7 cellular contexts compared by ENCODE assay signal in the genomic region with DNA sequence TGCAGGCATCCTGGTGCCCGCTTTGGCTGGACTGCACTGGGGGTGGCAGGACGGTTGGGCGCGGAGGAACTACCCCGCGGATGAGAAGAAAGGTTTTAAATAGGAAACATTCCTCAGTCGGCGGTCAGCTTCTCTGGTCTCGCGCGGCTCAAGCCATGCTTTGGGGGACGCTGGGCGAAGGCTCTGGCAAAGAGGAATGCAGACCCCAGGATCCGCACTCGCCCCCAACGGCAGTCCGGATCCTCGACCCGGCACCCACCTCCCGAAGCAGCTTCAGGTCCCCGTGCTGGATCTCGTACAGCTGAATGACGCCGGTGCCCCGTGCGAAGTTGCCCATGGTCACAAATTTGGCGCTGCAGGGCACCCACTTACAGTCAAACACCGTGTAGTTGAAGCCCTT. TPM values are rescaled to one million over a fixed set of nuclear protein-coding genes. Genes with fewer than 3 reads are reported as not detected.
A peak's percentile ranks its signal among the peaks of the same experiment; 100 is the strongest.
DNase-seq lines count a peak whose midpoint lies in the region; ATAC-seq, FAIRE-seq and TF ChIP-seq lines count a peak whose summit lies in the region.

No MANE protein-coding gene starts in this region.

- H3K27me3 ChIP-seq in lower lobe of right lung (ENCODE audit: low read depth) (no peaks in the 10 kb centered on the region), upper lobe of left lung (no peaks in the 10 kb centered on the region)

- intact Hi-C loops in lower lobe of right lung (cut with DNase I), result no loop called here

- no peak for TF ChIP-seq EP300 in upper lobe of left lung (IDR thresholded peaks at IDR 0.05)

- peak overlapping the region; percentile 100 for H3K27ac ChIP-seq in caudate nucleus (ENCODE audit: low read depth, low read length)
- H3K27ac ChIP-seq in lower lobe of right lung, result peak overlapping the region; percentile 96
- peak overlapping the region; percentile 89 to 96 (median 92) for H3K27ac ChIP-seq in upper lobe of left lung

- peak; percentile 48 for FAIRE-seq in GM12891 (lab: Jason Lieb, UNC)

- H3K9me3 ChIP-seq in lower lobe of right lung (no peaks in the 10 kb centered on the region), upper lobe of left lung (no peaks in the 10 kb centered on the region)

- H3K36me3 ChIP-seq in lower lobe of right lung, result peaks cover 19% of the 10 kb centered on the region
- H3K36me3 ChIP-seq in upper lobe of left lung, result peaks cover 3 to 20% (median 5%) of the 10 kb centered on the region in 4 donors

- ATAC-seq in GM21717 (IDR thresholded peaks at IDR 0.05; ENCODE audit: unreplicated experiment) (peak; percentile 29), lower lobe of right lung (peak; percentile 64 to 72), upper lobe of left lung (ENCODE audit: low FRiP score in 2 of 2) (peak; percentile 60 to 65)

- no peak for DNase-seq in GM12891 (ENCODE audit: insufficient read length, low spot score)
- no peak for DNase-seq in Jurkat, Clone E6-1 (ENCODE audit: low read depth, low spot score)
- peak in 12 of 61 donors; percentile 23 to 86 (median 62) for DNase-seq in caudate nucleus (lab: John Stamatoyannopoulos, UW)
- DNase-seq in lower lobe of right lung, result peak; percentile 65
- peak in 1 of 2 donors; percentile 80 for DNase-seq in upper lobe of left lung
- DNase-seq in activated effector memory CD4-positive, alpha-beta T cell treated with Interleukin-2 at 50 U/mL for 16 hours, result no peak

- peaks cover 42% of the 10 kb centered on the region for H3K4me1 ChIP-seq in lower lobe of right lung
- H3K4me1 ChIP-seq in upper lobe of left lung, result peaks cover 22 to 45% (median 28%) of the 10 kb centered on the region in 4 donors

- H3K4me3 ChIP-seq in Jurkat, Clone E6-1 (ENCODE audit: low read length), result peak overlapping the region; percentile 90
- H3K4me3 ChIP-seq in lower lobe of right lung, result peak overlapping the region; percentile 92
- peak overlapping the region; percentile 73 to 97 (median 90) for H3K4me3 ChIP-seq in upper lobe of left lung

- TF ChIP-seq POLR2A in GM12891 (IDR thresholded peaks at IDR 0.05; ENCODE audit: low read depth, low read length) (no peak), upper lobe of left lung (IDR thresholded peaks at IDR 0.05) (no peak)

- TF ChIP-seq CTCF in lower lobe of right lung (IDR thresholded peaks at IDR 0.05), result no peak
- TF ChIP-seq CTCF in upper lobe of left lung (IDR thresholded peaks at IDR 0.05), result no peak

- WGBS in upper lobe of left lung, 2 donors, result 0 to 2% methylated on average over 19 to 23 of the region's 28 CpGs

TF ChIP-seq in GM12891, 5 proteins besides CTCF, POLR2A, EP300 and RAD21:
- TF ChIP-seq POLR2AphosphoS5 (IDR thresholded peaks at IDR 0.05; ENCODE audit: low read depth, low read length) (no peak; the same call in 1 of the 2 replicates), SPI1 (IDR thresholded peaks at IDR 0.05; ENCODE audit: low read depth, low read length) (no peak), PAX5 (IDR thresholded peaks at IDR 0.05; ENCODE audit: insufficient read depth, low read length, severe bottlenecking) (no peak), POU2F2 (IDR thresholded peaks at IDR 0.05; ENCODE audit: low read depth, low read length) (no peak), TAF1 (IDR thresholded peaks at IDR 0.05; ENCODE audit: low read depth, low read length) (no peak)

RNA-seq across cellular contexts. Expression of a gene that starts 0.7 kb away (rescaled TPM):
- polyA plus RNA-seq in GM12891 (2012; ENCODE audit: low read depth, missing spikeins), result 16.7 TPM
- 40.5 TPM for polyA plus RNA-seq in Jurkat, Clone E6-1 (2012; ENCODE audit: insufficient read depth, insufficient read length)
- 10.5 TPM for total RNA-seq in lower lobe of right lung
- 10 to 100 TPM in 4 of 6 donors, 1 to 10 TPM in 2; 7.2 to 28.1 (median 13.6) TPM for total RNA-seq in upper lobe of left lung
